24 cellular contexts compared by ENCODE assay signal in the genomic region with DNA sequence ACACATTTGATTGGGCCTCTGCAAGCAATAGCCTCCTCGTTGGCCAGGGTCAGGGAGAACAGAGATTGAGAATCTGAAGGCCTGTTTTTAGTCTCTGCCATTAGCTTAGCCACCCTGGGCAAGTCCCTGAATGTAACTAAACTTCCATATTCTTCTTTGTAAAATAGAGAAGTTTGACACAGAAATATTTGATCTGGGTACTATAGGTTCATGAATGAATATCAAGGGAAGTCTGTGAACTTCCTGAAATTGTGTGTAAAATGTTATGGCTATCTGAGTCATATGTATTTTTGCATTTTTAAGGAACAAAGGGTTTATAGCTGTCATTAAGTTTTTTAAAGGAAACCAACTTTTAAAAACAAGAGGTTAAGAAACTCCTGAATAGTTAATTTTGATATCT. TPM values are rescaled to one million over a fixed set of nuclear protein-coding genes. Genes with fewer than 3 reads are reported as not detected.
DNase-seq lines count a peak whose midpoint lies in the region; ATAC-seq, FAIRE-seq and TF ChIP-seq lines count a peak whose summit lies in the region.
"Had no signal": no experiment of that assay in that cellular context is flagged by ENCODE, and none has a peak within 500 bp of the region (broad histone marks: within the 10 kb centered on the region; RNA-seq: fewer than 3 reads in every experiment).

No MANE protein-coding gene starts in this region.

- no peaks in the 10 kb centered on the region for H3K36me3 ChIP-seq in bronchial epithelial cell (ENCODE audit: control insufficient read depth, insufficient read depth, low read length)
- no peaks in the 10 kb centered on the region for H3K36me3 ChIP-seq in mucosa of descending colon (ENCODE audit: low read depth)

- TF ChIP-seq CTCF in bronchial epithelial cell (IDR thresholded peaks at IDR 0.05; ENCODE audit: insufficient read depth, low read length, severe bottlenecking) (no peak), mucosa of descending colon (IDR thresholded peaks at IDR 0.05) (no peak)

- H3K27me3 ChIP-seq in bronchial epithelial cell (ENCODE audit: control insufficient read depth, insufficient read depth, low read length): no peaks in the 10 kb centered on the region
- H3K27me3 ChIP-seq: MG63 had no signal

- no peaks in the 10 kb centered on the region for H3K9me3 ChIP-seq in mucosa of descending colon
- H3K9me3 ChIP-seq: MG63 had no signal

- DNase-seq in NCI-H82 (lab: John Stamatoyannopoulos, UW) (peak; percentile 32), NCI-H82 treated with DMSO at 0.1 percent for 48 hours (lab: John Stamatoyannopoulos, UW; ENCODE audit: unreplicated experiment) (no peak), bronchial epithelial cell (ENCODE audit: low read depth) (peak; percentile 15), mucosa of descending colon (no peak), midbrain (lab: John Stamatoyannopoulos, UW) (no peak)
- DNase-seq in activated CD4-positive, alpha-beta T cell treated with anti-CD3 and anti-CD28 coated beads, Interleukin-2, amount 50 U/mL, for 4 hours: no peak
- DNase-seq in stimulated activated naive CD4-positive, alpha-beta T cell treated with Interleukin-2 at 50 U/mL for 16 hours (lab: John Stamatoyannopoulos, UW): no peak
- DNase-seq: 8988T; C1 segment of cervical spinal cord; Calu3; CD8-positive, alpha-beta memory T cell; DMS153; GDM1; H7; MG63; NCI-H1092 treated with DMSO at 0.1 percent for 48 hours; NCI-H1436 treated with DMSO at 0.1 percent for 48 hours; NCI-H1930; NCI-H2227 treated with DMSO at 0.1 percent for 48 hours; NCI-H510A; NK-92 treated with Interleukin-12 subunit alpha and Interleukin-12 subunit beta, amount 100 ng/mL, for 24 hours had no signal

- FAIRE-seq in bronchial epithelial cell (lab: Jason Lieb, UNC): no peak

- H3K4me3 ChIP-seq in bronchial epithelial cell (ENCODE audit: low read depth, low read length) (no peak overlapping the region), mucosa of descending colon (no peak overlapping the region)
- H3K4me3 ChIP-seq: MG63 had no signal

- intact Hi-C loops in mucosa of descending colon (cut with DNase I, micrococcal nuclease): no loop called here

- H3K4me1 ChIP-seq in mucosa of descending colon (ENCODE audit: low read depth): no peaks in the 10 kb centered on the region

- ATAC-seq in mucosa of descending colon (peak; percentile 73), GM21526 (IDR thresholded peaks at IDR 0.05; ENCODE audit: low FRiP score, unreplicated experiment) (no peak)
- ATAC-seq: Right ventricle myocardium inferior had no signal

RNA-seq across cellular contexts. Expression of gene RND3, which starts 23.2 kb away (rescaled TPM):
- total RNA-seq in bronchial epithelial cell: 217 and 260 TPM in 2 replicates
- 10 to 100 TPM; 42.2 to 80.1 (median 57.5) TPM for total RNA-seq in mucosa of descending colon
- total RNA-seq: CD8-positive, alpha-beta memory T cell; OCI-LY7 had no signal

Comparison
In these comparisons a context has a peak if more than half of its experiments do, and no peak if none do; other contexts are left out.
1. DNase-seq: peak in NCI-H82 (single experiment) and bronchial epithelial cell (single experiment); none in NCI-H82 treated with DMSO at 0.1 percent for 48 hours (single experiment), mucosa of descending colon (0 of 3), activated CD4-positive, alpha-beta T cell treated with anti-CD3 and anti-CD28 coated beads, Interleukin-2, amount 50 U/mL, for 4 hours (0 of 2), midbrain (single experiment) and stimulated activated naive CD4-positive, alpha-beta T cell treated with Interleukin-2 at 50 U/mL for 16 hours (single experiment).